In genomic region chr11:58188770-58189169, GRCh38 we compare ENCODE assay signal across 39 cellular contexts. TPM values are rescaled to one million over a fixed set of nuclear protein-coding genes. Genes with fewer than 3 reads are reported as not detected.
"Had no signal": no experiment of that assay in that cellular context is flagged by ENCODE, and none has a peak within 500 bp of the region (broad histone marks: within the 10 kb centered on the region; RNA-seq: fewer than 3 reads in every experiment).

Gene OR9Q2, plus strand, starts transcription at chr11:58189070. Its CDS starts 1,421 bp downstream, at chr11:58190491.

- H3K27ac ChIP-seq: adrenal gland, ascending aorta, body of pancreas, brain microvascular endothelial cell, breast epithelium, cardiac muscle cell had no signal

- H3K27me3 ChIP-seq: adrenal gland, ascending aorta, body of pancreas, brain microvascular endothelial cell, breast epithelium, cardiac muscle cell had no signal

- H3K4me3 ChIP-seq: adrenal gland, ascending aorta, body of pancreas, breast epithelium, cardiac muscle cell had no signal

- H3K36me3 ChIP-seq: adrenal gland, ascending aorta, brain microvascular endothelial cell, breast epithelium, cardiac muscle cell had no signal

- H3K4me1 ChIP-seq: adrenal gland, ascending aorta, body of pancreas, breast epithelium had no signal

- ATAC-seq: activated naive CD4-positive, alpha-beta T cell treated with anti-CD3 and anti-CD28 coated beads, Interleukin-2, amount 50 U/mL, for 72 hours; activated naive CD8-positive, alpha-beta T cell treated with anti-CD3 and anti-CD28 coated beads, Interleukin-2, amount 50 U/mL, for 24 hours; activated T-cell treated with anti-CD3 and anti-CD28 coated beads, Interleukin-2, amount 50 U/mL, for 4 hours; activated T-cell treated with anti-CD3 and anti-CD28 coated beads, Interleukin-2, amount 50 U/mL, for 72 hours; activated T-helper 17 cell treated with anti-CD3 and anti-CD28 coated beads, Interleukin-2, amount 50 U/mL, for 72 hours; body of pancreas had no signal

- H3K9me3 ChIP-seq: adrenal gland, ascending aorta, body of pancreas, breast epithelium had no signal

- DNase-seq: activated effector memory CD4-positive, alpha-beta T cell treated with anti-CD3 and anti-CD28 coated beads, Interleukin-2, amount 50 U/mL, for 16 hours; activated effector memory CD4-positive, alpha-beta T cell treated with Interleukin-2 at 50 U/mL for 16 hours; activated gamma-delta T cell; activated gamma-delta T cell treated with Interleukin-2 at 50 U/mL for 16 hours; activated naive CD4-positive, alpha-beta T cell; activated naive CD4-positive, alpha-beta T cell treated with anti-CD3 and anti-CD28 coated beads for 36 hours; activated naive CD4-positive, alpha-beta T cell treated with anti-CD3 and anti-CD28 coated beads, Interleukin-2, amount 10 ng/mL, durations not matched to agents 7 days and 5 days; activated naive CD4-positive, alpha-beta T cell treated with anti-CD3 and anti-CD28 coated beads, Interleukin-2, amount 50 U/mL, for 16 hours; activated naive CD8-positive, alpha-beta T cell treated with anti-CD3 and anti-CD28 coated beads for 36 hours; activated naive CD8-positive, alpha-beta T cell treated with anti-CD3 and anti-CD28 coated beads, Interleukin-2, amount 10 ng/mL, durations not matched to agents 7 days and 5 days; activated naive CD8-positive, alpha-beta T cell treated with anti-CD3 and anti-CD28 coated beads, Interleukin-2, amount 50 U/mL, for 24 hours; activated T-cell treated with anti-CD3 and anti-CD28 coated beads, Interleukin-2, amount 50 U/mL, for 1 hour; activated T-cell treated with anti-CD3 and anti-CD28 coated beads, Interleukin-2, amount 50 U/mL, for 24 hours; activated T-cell treated with anti-CD3 and anti-CD28 coated beads, Interleukin-2, amount 50 U/mL, for 4 hours; activated T-cell treated with anti-CD3 and anti-CD28 coated beads, Interleukin-2, amount 50 U/mL, for 48 hours; activated T-cell treated with anti-CD3 and anti-CD28 coated beads, Interleukin-2, amount 50 U/mL, for 72 hours; adrenal gland; amniotic stem cell; amygdala; anterior cingulate cortex; aorta; body of pancreas; brain microvascular endothelial cell; caudate nucleus; central memory CD4-positive, alpha-beta T cell; cerebellar nuclear complex had no signal

RNA-seq across cellular contexts. Expression of gene OR9Q2, which starts in this region (rescaled TPM):
- total RNA-seq: activated naive CD4-positive, alpha-beta T cell treated with anti-CD3 and anti-CD28 coated beads for 36 hours; activated naive CD4-positive, alpha-beta T cell treated with anti-CD3 and anti-CD28 coated beads, Interleukin-2, amount 50 U/mL, for 72 hours; activated naive CD8-positive, alpha-beta T cell treated with anti-CD3 and anti-CD28 coated beads for 36 hours; activated naive CD8-positive, alpha-beta T cell treated with anti-CD3 and anti-CD28 coated beads, Interleukin-2, amount 10 ng/mL, durations not matched to agents 7 days and 5 days; activated T-cell treated with anti-CD3 and anti-CD28 coated beads, Interleukin-2, amount 50 U/mL, for 4 hours; activated T-cell treated with anti-CD3 and anti-CD28 coated beads, Interleukin-2, amount 50 U/mL, for 72 hours; activated T-helper 1 cell treated with anti-CD3 and anti-CD28 coated beads, Interleukin-12 subunit alpha, Interleukin-12 subunit beta, Interleukin-2, Interleukin-4 antibody, amounts not matched to agents 30 ng/mL and 10 ng/mL and 1 ng/mL, durations not matched to agents 14 hours and 24 hours and 36 hours; activated T-helper 2 cell treated with anti-CD3 and anti-CD28 coated beads, Interferon-gamma antibody, Interleukin-2, Interleukin-4, amounts not matched to agents 10 μg/mL and 5 μg/mL and 100 μg/mL, durations not matched to agents 14 hours and 24 hours and 36 hours; adrenal gland; aorta; ascending aorta; astrocyte; body of pancreas; breast epithelium; bronchial epithelial cell; cardiac muscle cell; cardiac septum; cerebellum; chondrocyte had no signal
- polyA plus RNA-seq: adipose tissue, adrenal gland, aorta, cardiac muscle cell had no signal
